In the genomic region with DNA sequence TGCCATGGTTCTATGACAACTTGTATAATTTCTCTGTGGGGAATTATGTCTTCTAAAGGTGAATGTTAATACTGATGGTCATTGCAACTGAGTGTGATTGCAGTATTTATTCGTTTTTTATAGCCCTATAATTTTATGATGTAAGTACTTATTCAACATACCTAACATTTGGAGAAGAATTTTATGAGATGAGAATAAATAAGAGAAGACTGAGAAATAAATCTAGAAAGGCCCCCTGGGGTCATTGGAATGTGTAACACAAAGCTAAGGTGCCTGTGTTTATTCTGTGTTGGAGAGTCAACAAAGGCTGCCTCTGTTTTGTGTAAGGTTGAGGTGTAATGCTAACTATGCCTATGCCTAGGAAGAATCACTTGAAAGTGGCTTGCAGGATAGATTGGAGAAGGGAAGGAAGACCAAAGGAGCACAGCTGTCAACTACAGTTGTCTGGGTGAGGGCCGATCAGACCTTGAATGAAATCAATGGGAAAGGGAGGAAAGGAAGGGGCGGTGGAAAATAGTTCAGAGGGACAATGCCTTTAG, we compare ENCODE assay signal across 33 cellular contexts.
"Had no signal": no experiment of that assay in that cellular context is flagged by ENCODE, and none has a peak within 500 bp of the region (broad histone marks: within the 10 kb centered on the region; RNA-seq: fewer than 3 reads in every experiment).

No MANE protein-coding gene starts in this region.

- H3K36me3 ChIP-seq: esophagus squamous epithelium, ovary, prostate gland, uterus had no signal

- H3K27ac ChIP-seq: epithelial cell of prostate, esophagus squamous epithelium, ovary, prostate gland, uterus had no signal

- H3K4me3 ChIP-seq: esophagus squamous epithelium, ovary, prostate gland, smooth muscle cell, uterus had no signal

- H3K4me3 Mint-ChIP-seq: activated CD4-positive, alpha-beta memory T cell treated with anti-CD3 and anti-CD28 coated beads, Interleukin-2, amount 10 ng/mL, durations not matched to agents 7 days and 5 days; activated CD4-positive, alpha-beta T cell treated with anti-CD3 and anti-CD28 coated beads, Interleukin-2, amount 10 ng/mL, durations not matched to agents 7 days and 5 days; activated naive CD4-positive, alpha-beta T cell treated with anti-CD3 and anti-CD28 coated beads, Interleukin-2, amount 50 U/mL, for 24 hours; activated naive CD8-positive, alpha-beta T cell treated with anti-CD3 and anti-CD28 coated beads, Interleukin-2, amount 50 U/mL, for 24 hours; activated T-cell treated with anti-CD3 and anti-CD28 coated beads, Interleukin-2, amount 50 U/mL, for 24 hours; central memory CD8-positive, alpha-beta T cell; mesothelial cell of epicardium; stimulated activated memory B cell treated with anti-CD40 and anti-IgM and Interleukin-4, amounts not matched to agents 10 μg/mL and 1 μg/mL and 100 μg/mL, for 72 hours; stimulated activated naive CD8-positive, alpha-beta T cell treated with anti-CD3 and anti-CD28 coated beads, Interleukin-15, amount 100 ng/mL, for 72 hours; type B pancreatic cell had no signal

- H3K9me3 ChIP-seq: esophagus squamous epithelium, ovary, prostate gland, uterus had no signal

- H3K4me1 Mint-ChIP-seq: activated CD4-positive, alpha-beta memory T cell treated with anti-CD3 and anti-CD28 coated beads, Interleukin-2, amount 10 ng/mL, durations not matched to agents 7 days and 5 days; activated CD4-positive, alpha-beta T cell treated with anti-CD3 and anti-CD28 coated beads, Interleukin-2, amount 10 ng/mL, durations not matched to agents 7 days and 5 days; activated naive CD4-positive, alpha-beta T cell treated with anti-CD3 and anti-CD28 coated beads, Interleukin-2, amount 50 U/mL, for 24 hours; activated naive CD8-positive, alpha-beta T cell treated with anti-CD3 and anti-CD28 coated beads, Interleukin-2, amount 50 U/mL, for 24 hours; central memory CD8-positive, alpha-beta T cell; mesothelial cell of epicardium; naive B cell; stimulated activated memory B cell treated with anti-CD40 and anti-IgM and Interleukin-4, amounts not matched to agents 10 μg/mL and 1 μg/mL and 100 μg/mL, for 72 hours; stimulated activated naive CD8-positive, alpha-beta T cell treated with anti-CD3 and anti-CD28 coated beads, Interleukin-15, amount 100 ng/mL, for 72 hours had no signal

- H3K4me1 ChIP-seq: esophagus squamous epithelium, prostate gland, uterus had no signal

- H3K27ac Mint-ChIP-seq: activated CD4-positive, alpha-beta memory T cell treated with anti-CD3 and anti-CD28 coated beads, Interleukin-2, amount 10 ng/mL, durations not matched to agents 7 days and 5 days; activated CD4-positive, alpha-beta T cell treated with anti-CD3 and anti-CD28 coated beads, Interleukin-2, amount 10 ng/mL, durations not matched to agents 7 days and 5 days; activated naive CD4-positive, alpha-beta T cell treated with anti-CD3 and anti-CD28 coated beads, Interleukin-2, amount 50 U/mL, for 24 hours; activated naive CD8-positive, alpha-beta T cell treated with anti-CD3 and anti-CD28 coated beads, Interleukin-2, amount 50 U/mL, for 24 hours; activated T-cell treated with anti-CD3 and anti-CD28 coated beads, Interleukin-2, amount 50 U/mL, for 24 hours; activated T-helper 2 cell treated with anti-CD3 and anti-CD28 coated beads, Interferon-gamma antibody, Interleukin-2, Interleukin-4, amounts not matched to agents 10 μg/mL and 5 μg/mL and 100 μg/mL, durations not matched to agents 14 hours and 24 hours and 36 hours; mesothelial cell of epicardium; naive B cell; stimulated activated memory B cell treated with anti-CD40 and anti-IgM and Interleukin-4, amounts not matched to agents 10 μg/mL and 1 μg/mL and 100 μg/mL, for 72 hours; stimulated activated naive CD8-positive, alpha-beta T cell treated with anti-CD3 and anti-CD28 coated beads, Interleukin-15, amount 100 ng/mL, for 72 hours; type B pancreatic cell had no signal

- H3K36me3 Mint-ChIP-seq: activated naive CD4-positive, alpha-beta T cell treated with anti-CD3 and anti-CD28 coated beads, Interleukin-2, amount 50 U/mL, for 24 hours; stimulated activated memory B cell treated with anti-CD40 and anti-IgM and Interleukin-4, amounts not matched to agents 10 μg/mL and 1 μg/mL and 100 μg/mL, for 72 hours; type B pancreatic cell had no signal

- ATAC-seq: activated naive CD8-positive, alpha-beta T cell treated with anti-CD3 and anti-CD28 coated beads, Interleukin-2, amount 50 U/mL, for 24 hours; left cardiac atrium; stimulated activated memory B cell treated with anti-CD40 and anti-IgM and Interleukin-4, amounts not matched to agents 10 μg/mL and 1 μg/mL and 100 μg/mL, for 72 hours; stimulated activated naive CD8-positive, alpha-beta T cell treated with anti-CD3 and anti-CD28 coated beads, Interleukin-15, amount 100 ng/mL, for 72 hours had no signal

- FAIRE-seq: bronchial epithelial cell, colon, endometrium, keratinocyte had no signal

- DNase-seq: activated CD4-positive, alpha-beta memory T cell treated with anti-CD3 and anti-CD28 coated beads, Interleukin-2, amount 10 ng/mL, durations not matched to agents 7 days and 5 days; activated CD4-positive, alpha-beta T cell treated with anti-CD3 and anti-CD28 coated beads for 1 hour; activated CD4-positive, alpha-beta T cell treated with anti-CD3 and anti-CD28 coated beads, Interleukin-2, amount 10 ng/mL, durations not matched to agents 7 days and 5 days; activated CD8-positive, alpha-beta memory T cell treated with anti-CD3 and anti-CD28 coated beads, Interleukin-2, amount 50 U/mL, for 48 hours; activated naive CD8-positive, alpha-beta T cell treated with anti-CD3 and anti-CD28 coated beads, Interleukin-2, amount 50 U/mL, for 24 hours; activated T-cell treated with anti-CD3 and anti-CD28 coated beads, Interleukin-2, amount 50 U/mL, for 24 hours; dermis blood vessel endothelial cell; effector CD4-positive, alpha-beta T cell; esophagus squamous epithelium; foreskin melanocyte; left cardiac atrium; mammary epithelial cell; naive B cell; ovary; stimulated activated CD4-positive, alpha-beta T cell treated with anti-CD3 and anti-CD28 coated beads, Interleukin-1b, Interleukin-23, amount 100 ng/mL, for 48 hours; stimulated activated CD4-positive, alpha-beta T cell treated with anti-CD3 and anti-CD28 coated beads, Interleukin-4, amount 100 ng/mL, for 4 hours; stimulated activated CD8-positive, alpha-beta memory T cell treated with anti-CD3 and anti-CD28 coated beads, Interleukin-4, amount 100 ng/mL, for 48 hours; stimulated activated naive CD8-positive, alpha-beta T cell treated with anti-CD3 and anti-CD28 coated beads, Interleukin-15, amount 100 ng/mL, for 72 hours; substantia nigra; uterus had no signal

- H3K27me3 ChIP-seq: esophagus squamous epithelium, ovary, uterus had no signal

- H3K27me3 Mint-ChIP-seq: activated CD4-positive, alpha-beta memory T cell treated with anti-CD3 and anti-CD28 coated beads, Interleukin-2, amount 10 ng/mL, durations not matched to agents 7 days and 5 days; activated CD4-positive, alpha-beta T cell treated with anti-CD3 and anti-CD28 coated beads, Interleukin-2, amount 10 ng/mL, durations not matched to agents 7 days and 5 days; activated naive CD4-positive, alpha-beta T cell treated with anti-CD3 and anti-CD28 coated beads, Interleukin-2, amount 50 U/mL, for 24 hours; activated naive CD8-positive, alpha-beta T cell treated with anti-CD3 and anti-CD28 coated beads, Interleukin-2, amount 50 U/mL, for 24 hours; activated T-cell treated with anti-CD3 and anti-CD28 coated beads, Interleukin-2, amount 50 U/mL, for 24 hours; central memory CD8-positive, alpha-beta T cell; stimulated activated memory B cell treated with anti-CD40 and anti-IgM and Interleukin-4, amounts not matched to agents 10 μg/mL and 1 μg/mL and 100 μg/mL, for 72 hours; stimulated activated naive CD8-positive, alpha-beta T cell treated with anti-CD3 and anti-CD28 coated beads, Interleukin-15, amount 100 ng/mL, for 72 hours had no signal
